In the genomic region with DNA sequence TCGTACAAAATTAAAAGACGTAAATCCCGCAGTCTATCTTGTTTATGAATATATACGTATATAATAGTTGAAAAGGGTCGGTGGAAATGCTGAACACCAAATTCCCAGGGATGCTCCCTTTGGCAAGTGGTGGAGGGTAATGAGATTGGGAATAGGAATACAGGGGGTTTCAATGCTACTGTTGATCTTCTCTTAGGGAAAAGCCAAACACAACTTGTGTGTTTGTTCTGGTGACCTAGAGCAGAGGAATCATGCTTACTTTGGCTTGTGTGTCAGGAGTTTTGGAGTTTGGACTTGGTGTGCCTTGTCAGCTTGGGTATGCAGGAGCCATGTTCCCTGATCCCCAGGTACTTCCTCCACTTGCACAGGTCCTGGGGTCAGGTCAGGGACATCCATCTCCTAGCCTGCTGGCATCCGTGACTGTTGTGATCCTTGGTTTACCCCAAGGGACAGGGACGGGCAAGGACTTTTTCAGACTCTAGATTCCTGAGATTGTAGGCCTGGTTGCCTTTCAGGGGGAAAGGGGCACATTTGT, we compare ENCODE assay signal across 1 cellular context.
TF ChIP-seq lines count a peak whose summit lies in the region.

No MANE protein-coding gene starts in this region.

TF ChIP-seq in HepG2, 621 proteins besides CTCF, POLR2A, EP300 and RAD21 (continues in another document):
- TF ChIP-seq, protein P1, sequence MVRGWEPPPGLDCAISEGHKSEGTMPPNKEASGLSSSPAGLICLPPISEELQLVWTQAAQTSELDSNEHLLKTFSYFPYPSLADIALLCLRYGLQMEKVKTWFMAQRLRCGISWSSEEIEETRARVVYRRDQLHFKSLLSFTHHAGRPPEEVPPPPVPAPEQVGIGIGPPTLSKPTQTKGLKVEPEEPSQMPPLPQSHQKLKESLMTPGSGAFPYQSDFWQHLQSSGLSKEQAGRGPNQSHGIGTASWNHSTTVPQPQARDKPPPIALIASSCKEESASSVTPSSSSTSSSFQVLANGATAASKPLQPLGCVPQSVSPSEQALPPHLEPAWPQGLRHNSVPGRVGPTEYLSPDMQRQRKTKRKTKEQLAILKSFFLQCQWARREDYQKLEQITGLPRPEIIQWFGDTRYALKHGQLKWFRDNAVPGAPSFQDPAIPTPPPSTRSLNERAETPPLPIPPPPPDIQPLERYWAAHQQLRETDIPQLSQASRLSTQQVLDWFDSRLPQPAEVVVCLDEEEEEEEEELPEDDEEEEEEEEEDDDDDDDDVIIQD (CRISPR knock-in tag; IDR thresholded peaks at IDR 0.05; ENCODE audit: low read depth), result peak; percentile 84
- TF ChIP-seq U2AF2 (IDR thresholded peaks at IDR 0.05; ENCODE audit: low read depth, low read length), result no peak
- peak; percentile 71; the same call in 1 of the 2 replicates for TF ChIP-seq NCOA1 (CRISPR knock-in tag; IDR thresholded peaks at IDR 0.05)
- TF ChIP-seq ZMYM4 (CRISPR knock-in tag; IDR thresholded peaks at IDR 0.05), result peak; percentile 90
- TF ChIP-seq, protein P2, sequence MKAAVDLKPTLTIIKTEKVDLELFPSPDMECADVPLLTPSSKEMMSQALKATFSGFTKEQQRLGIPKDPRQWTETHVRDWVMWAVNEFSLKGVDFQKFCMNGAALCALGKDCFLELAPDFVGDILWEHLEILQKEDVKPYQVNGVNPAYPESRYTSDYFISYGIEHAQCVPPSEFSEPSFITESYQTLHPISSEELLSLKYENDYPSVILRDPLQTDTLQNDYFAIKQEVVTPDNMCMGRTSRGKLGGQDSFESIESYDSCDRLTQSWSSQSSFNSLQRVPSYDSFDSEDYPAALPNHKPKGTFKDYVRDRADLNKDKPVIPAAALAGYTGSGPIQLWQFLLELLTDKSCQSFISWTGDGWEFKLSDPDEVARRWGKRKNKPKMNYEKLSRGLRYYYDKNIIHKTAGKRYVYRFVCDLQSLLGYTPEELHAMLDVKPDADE (CRISPR knock-in tag; IDR thresholded peaks at IDR 0.05), result no peak
- no peak for TF ChIP-seq ZNF841 (CRISPR knock-in tag; IDR thresholded peaks at IDR 0.05; ENCODE audit: borderline replicate concordance)
- TF ChIP-seq ZMYM3 (CRISPR knock-in tag; IDR thresholded peaks at IDR 0.05), result peak; percentile 76; the same call in 1 of the 2 replicates
- TF ChIP-seq, protein P3, sequence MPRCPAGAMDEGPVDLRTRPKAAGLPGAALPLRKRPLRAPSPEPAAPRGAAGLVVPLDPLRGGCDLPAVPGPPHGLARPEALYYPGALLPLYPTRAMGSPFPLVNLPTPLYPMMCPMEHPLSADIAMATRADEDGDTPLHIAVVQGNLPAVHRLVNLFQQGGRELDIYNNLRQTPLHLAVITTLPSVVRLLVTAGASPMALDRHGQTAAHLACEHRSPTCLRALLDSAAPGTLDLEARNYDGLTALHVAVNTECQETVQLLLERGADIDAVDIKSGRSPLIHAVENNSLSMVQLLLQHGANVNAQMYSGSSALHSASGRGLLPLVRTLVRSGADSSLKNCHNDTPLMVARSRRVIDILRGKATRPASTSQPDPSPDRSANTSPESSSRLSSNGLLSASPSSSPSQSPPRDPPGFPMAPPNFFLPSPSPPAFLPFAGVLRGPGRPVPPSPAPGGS (CRISPR knock-in tag; IDR thresholded peaks at IDR 0.05), result 0 out of 2 replicates have a peak, but pooled peaks have one; percentile 33
- no peak for TF ChIP-seq BRD4 (CRISPR knock-in tag; IDR thresholded peaks at IDR 0.05)
- no peak for TF ChIP-seq ZSCAN9 (CRISPR knock-in tag; IDR thresholded peaks at IDR 0.05; ENCODE audit: borderline replicate concordance)
- TF ChIP-seq HNRNPK (IDR thresholded peaks at IDR 0.05; ENCODE audit: low read depth, low read length, poor library complexity, severe bottlenecking), result no peak
- no peak for TF ChIP-seq SATB2 (CRISPR knock-in tag; IDR thresholded peaks at IDR 0.05)
- TF ChIP-seq, protein P4, sequence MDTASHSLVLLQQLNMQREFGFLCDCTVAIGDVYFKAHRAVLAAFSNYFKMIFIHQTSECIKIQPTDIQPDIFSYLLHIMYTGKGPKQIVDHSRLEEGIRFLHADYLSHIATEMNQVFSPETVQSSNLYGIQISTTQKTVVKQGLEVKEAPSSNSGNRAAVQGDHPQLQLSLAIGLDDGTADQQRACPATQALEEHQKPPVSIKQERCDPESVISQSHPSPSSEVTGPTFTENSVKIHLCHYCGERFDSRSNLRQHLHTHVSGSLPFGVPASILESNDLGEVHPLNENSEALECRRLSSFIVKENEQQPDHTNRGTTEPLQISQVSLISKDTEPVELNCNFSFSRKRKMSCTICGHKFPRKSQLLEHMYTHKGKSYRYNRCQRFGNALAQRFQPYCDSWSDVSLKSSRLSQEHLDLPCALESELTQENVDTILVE (CRISPR knock-in tag; IDR thresholded peaks at IDR 0.05), result no peak
- TF ChIP-seq, protein P5, sequence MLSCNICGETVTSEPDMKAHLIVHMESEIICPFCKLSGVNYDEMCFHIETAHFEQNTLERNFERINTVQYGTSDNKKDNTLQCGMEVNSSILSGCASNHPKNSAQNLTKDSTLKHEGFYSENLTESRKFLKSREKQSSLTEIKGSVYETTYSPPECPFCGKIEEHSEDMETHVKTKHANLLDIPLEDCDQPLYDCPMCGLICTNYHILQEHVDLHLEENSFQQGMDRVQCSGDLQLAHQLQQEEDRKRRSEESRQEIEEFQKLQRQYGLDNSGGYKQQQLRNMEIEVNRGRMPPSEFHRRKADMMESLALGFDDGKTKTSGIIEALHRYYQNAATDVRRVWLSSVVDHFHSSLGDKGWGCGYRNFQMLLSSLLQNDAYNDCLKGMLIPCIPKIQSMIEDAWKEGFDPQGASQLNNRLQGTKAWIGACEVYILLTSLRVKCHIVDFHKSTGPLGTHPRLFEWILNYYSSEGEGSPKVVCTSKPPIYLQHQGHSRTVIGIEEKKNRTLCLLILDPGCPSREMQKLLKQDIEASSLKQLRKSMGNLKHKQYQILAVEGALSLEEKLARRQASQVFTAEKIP (CRISPR knock-in tag; IDR thresholded peaks at IDR 0.05; ENCODE audit: borderline replicate concordance), result no peak
- no peak for TF ChIP-seq PCBP1 (IDR thresholded peaks at IDR 0.05; ENCODE audit: borderline replicate concordance, low read depth, low read length)
- no peak for TF ChIP-seq ADNP (CRISPR knock-in tag; IDR thresholded peaks at IDR 0.05)
- no peak for TF ChIP-seq SP5 (CRISPR knock-in tag; IDR thresholded peaks at IDR 0.05; ENCODE audit: borderline replicate concordance, low read depth)
- peak; percentile 51 for TF ChIP-seq BCL6 (CRISPR knock-in tag; IDR thresholded peaks at IDR 0.05)
- TF ChIP-seq ZNF550 (CRISPR knock-in tag; IDR thresholded peaks at IDR 0.05; ENCODE audit: borderline replicate concordance), result no peak
- TF ChIP-seq HMGA1 (CRISPR knock-in tag; conservative IDR thresholded peaks at IDR 0.05), result no peak
- TF ChIP-seq NONO (IDR thresholded peaks at IDR 0.05), result no peak
- TF ChIP-seq NONO (CRISPR knock-in tag; conservative IDR thresholded peaks at IDR 0.05), result peak; percentile 73
- TF ChIP-seq ELF3 (CRISPR knock-in tag; IDR thresholded peaks at IDR 0.05), result peak; percentile 93
- no peak for TF ChIP-seq GATAD1 (CRISPR knock-in tag; IDR thresholded peaks at IDR 0.05)
- no peak for TF ChIP-seq FLYWCH1 (CRISPR knock-in tag; IDR thresholded peaks at IDR 0.05)
- no peak for TF ChIP-seq ZNF251 (CRISPR knock-in tag; IDR thresholded peaks at IDR 0.05)
- TF ChIP-seq RFXAP (CRISPR knock-in tag; IDR thresholded peaks at IDR 0.05; ENCODE audit: borderline replicate concordance), result no peak
- TF ChIP-seq SETDB1 (CRISPR knock-in tag; IDR thresholded peaks at IDR 0.05; ENCODE audit: borderline replicate concordance), result no peak
- TF ChIP-seq ZFP37 (CRISPR knock-in tag; IDR thresholded peaks at IDR 0.05; ENCODE audit: borderline replicate concordance), result no peak
- TF ChIP-seq EZH2 (conservative IDR thresholded peaks at IDR 0.05; ENCODE audit: low read depth, low read length), result no peak
- no peak for TF ChIP-seq ZNF3 (CRISPR knock-in tag; IDR thresholded peaks at IDR 0.05)
- TF ChIP-seq ARNTL (CRISPR knock-in tag; IDR thresholded peaks at IDR 0.05), result no peak; the same call in 1 of the 2 replicates
- no peak for TF ChIP-seq ZNF556 (CRISPR knock-in tag; IDR thresholded peaks at IDR 0.05; ENCODE audit: borderline replicate concordance)
- no peak for TF ChIP-seq ZNF235 (CRISPR knock-in tag; IDR thresholded peaks at IDR 0.05; ENCODE audit: borderline replicate concordance)
- no peak for TF ChIP-seq SSRP1 (CRISPR knock-in tag; IDR thresholded peaks at IDR 0.05)
- no peak for TF ChIP-seq GTF2F1 (IDR thresholded peaks at IDR 0.05; ENCODE audit: low read length)
- no peak for TF ChIP-seq MBD4 (IDR thresholded peaks at IDR 0.05; ENCODE audit: borderline replicate concordance, low read length)
- TF ChIP-seq, protein P6, sequence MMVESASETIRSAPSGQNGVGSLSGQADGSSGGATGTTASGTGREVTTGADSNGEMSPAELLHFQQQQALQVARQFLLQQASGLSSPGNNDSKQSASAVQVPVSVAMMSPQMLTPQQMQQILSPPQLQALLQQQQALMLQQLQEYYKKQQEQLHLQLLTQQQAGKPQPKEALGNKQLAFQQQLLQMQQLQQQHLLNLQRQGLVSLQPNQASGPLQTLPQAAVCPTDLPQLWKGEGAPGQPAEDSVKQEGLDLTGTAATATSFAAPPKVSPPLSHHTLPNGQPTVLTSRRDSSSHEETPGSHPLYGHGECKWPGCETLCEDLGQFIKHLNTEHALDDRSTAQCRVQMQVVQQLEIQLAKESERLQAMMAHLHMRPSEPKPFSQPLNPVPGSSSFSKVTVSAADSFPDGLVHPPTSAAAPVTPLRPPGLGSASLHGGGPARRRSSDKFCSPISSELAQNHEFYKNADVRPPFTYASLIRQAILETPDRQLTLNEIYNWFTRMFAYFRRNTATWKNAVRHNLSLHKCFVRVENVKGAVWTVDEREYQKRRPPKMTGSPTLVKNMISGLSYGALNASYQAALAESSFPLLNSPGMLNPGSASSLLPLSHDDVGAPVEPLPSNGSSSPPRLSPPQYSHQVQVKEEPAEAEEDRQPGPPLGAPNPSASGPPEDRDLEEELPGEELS (CRISPR knock-in tag; IDR thresholded peaks at IDR 0.05), result peak; percentile 60; the same call in 1 of the 2 replicates
- TF ChIP-seq ZNF703 (CRISPR knock-in tag; IDR thresholded peaks at IDR 0.05; ENCODE audit: borderline replicate concordance), result no peak
- no peak for TF ChIP-seq ZNF501 (CRISPR knock-in tag; IDR thresholded peaks at IDR 0.05)
- TF ChIP-seq, protein P7, sequence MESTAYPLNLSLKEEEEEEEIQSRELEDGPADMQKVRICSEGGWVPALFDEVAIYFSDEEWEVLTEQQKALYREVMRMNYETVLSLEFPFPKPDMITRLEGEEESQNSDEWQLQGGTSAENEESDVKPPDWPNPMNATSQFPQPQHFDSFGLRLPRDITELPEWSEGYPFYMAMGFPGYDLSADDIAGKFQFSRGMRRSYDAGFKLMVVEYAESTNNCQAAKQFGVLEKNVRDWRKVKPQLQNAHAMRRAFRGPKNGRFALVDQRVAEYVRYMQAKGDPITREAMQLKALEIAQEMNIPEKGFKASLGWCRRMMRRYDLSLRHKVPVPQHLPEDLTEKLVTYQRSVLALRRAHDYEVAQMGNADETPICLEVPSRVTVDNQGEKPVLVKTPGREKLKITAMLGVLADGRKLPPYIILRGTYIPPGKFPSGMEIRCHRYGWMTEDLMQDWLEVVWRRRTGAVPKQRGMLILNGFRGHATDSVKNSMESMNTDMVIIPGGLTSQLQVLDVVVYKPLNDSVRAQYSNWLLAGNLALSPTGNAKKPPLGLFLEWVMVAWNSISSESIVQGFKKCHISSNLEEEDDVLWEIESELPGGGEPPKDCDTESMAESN (CRISPR knock-in tag; conservative IDR thresholded peaks at IDR 0.05), result peak; percentile 54; the same call in 1 of the 2 replicates
- no peak for TF ChIP-seq PHF8 (CRISPR knock-in tag; IDR thresholded peaks at IDR 0.05)
- no peak for TF ChIP-seq CCDC6 (CRISPR knock-in tag; IDR thresholded peaks at IDR 0.05)
- no peak for TF ChIP-seq SP140L (CRISPR knock-in tag; IDR thresholded peaks at IDR 0.05; ENCODE audit: borderline replicate concordance)
- peak; percentile 90 for TF ChIP-seq HDAC2 (CRISPR knock-in tag; IDR thresholded peaks at IDR 0.05)
- TF ChIP-seq ZNF431 (CRISPR knock-in tag; IDR thresholded peaks at IDR 0.05; ENCODE audit: borderline replicate concordance, low read depth), result no peak
- TF ChIP-seq, protein P8, sequence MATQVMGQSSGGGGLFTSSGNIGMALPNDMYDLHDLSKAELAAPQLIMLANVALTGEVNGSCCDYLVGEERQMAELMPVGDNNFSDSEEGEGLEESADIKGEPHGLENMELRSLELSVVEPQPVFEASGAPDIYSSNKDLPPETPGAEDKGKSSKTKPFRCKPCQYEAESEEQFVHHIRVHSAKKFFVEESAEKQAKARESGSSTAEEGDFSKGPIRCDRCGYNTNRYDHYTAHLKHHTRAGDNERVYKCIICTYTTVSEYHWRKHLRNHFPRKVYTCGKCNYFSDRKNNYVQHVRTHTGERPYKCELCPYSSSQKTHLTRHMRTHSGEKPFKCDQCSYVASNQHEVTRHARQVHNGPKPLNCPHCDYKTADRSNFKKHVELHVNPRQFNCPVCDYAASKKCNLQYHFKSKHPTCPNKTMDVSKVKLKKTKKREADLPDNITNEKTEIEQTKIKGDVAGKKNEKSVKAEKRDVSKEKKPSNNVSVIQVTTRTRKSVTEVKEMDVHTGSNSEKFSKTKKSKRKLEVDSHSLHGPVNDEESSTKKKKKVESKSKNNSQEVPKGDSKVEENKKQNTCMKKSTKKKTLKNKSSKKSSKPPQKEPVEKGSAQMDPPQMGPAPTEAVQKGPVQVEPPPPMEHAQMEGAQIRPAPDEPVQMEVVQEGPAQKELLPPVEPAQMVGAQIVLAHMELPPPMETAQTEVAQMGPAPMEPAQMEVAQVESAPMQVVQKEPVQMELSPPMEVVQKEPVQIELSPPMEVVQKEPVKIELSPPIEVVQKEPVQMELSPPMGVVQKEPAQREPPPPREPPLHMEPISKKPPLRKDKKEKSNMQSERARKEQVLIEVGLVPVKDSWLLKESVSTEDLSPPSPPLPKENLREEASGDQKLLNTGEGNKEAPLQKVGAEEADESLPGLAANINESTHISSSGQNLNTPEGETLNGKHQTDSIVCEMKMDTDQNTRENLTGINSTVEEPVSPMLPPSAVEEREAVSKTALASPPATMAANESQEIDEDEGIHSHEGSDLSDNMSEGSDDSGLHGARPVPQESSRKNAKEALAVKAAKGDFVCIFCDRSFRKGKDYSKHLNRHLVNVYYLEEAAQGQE (IDR thresholded peaks at IDR 0.05; ENCODE audit: borderline replicate concordance in 1 of 2, low read depth in 1 of 2, low read length in 2 of 2), result no peak
- TF ChIP-seq ZKSCAN1 (IDR thresholded peaks at IDR 0.05; ENCODE audit: low read length), result no peak
- TF ChIP-seq RBAK (CRISPR knock-in tag; IDR thresholded peaks at IDR 0.05), result no peak
- no peak for TF ChIP-seq ZNF790 (CRISPR knock-in tag; IDR thresholded peaks at IDR 0.05; ENCODE audit: borderline replicate concordance)
- no peak for TF ChIP-seq TCF12 (IDR thresholded peaks at IDR 0.05)
- no peak for TF ChIP-seq TCF12 (CRISPR knock-in tag; IDR thresholded peaks at IDR 0.05)
- TF ChIP-seq, protein P9, sequence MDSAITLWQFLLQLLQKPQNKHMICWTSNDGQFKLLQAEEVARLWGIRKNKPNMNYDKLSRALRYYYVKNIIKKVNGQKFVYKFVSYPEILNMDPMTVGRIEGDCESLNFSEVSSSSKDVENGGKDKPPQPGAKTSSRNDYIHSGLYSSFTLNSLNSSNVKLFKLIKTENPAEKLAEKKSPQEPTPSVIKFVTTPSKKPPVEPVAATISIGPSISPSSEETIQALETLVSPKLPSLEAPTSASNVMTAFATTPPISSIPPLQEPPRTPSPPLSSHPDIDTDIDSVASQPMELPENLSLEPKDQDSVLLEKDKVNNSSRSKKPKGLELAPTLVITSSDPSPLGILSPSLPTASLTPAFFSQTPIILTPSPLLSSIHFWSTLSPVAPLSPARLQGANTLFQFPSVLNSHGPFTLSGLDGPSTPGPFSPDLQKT (CRISPR knock-in tag; IDR thresholded peaks at IDR 0.05; ENCODE audit: borderline replicate concordance), result no peak
